In genomic region chr1:184563308-184563707, GRCh38 we compare ENCODE assay signal across 8 cellular contexts.
DNase-seq lines count a peak whose midpoint lies in the region; ATAC-seq and TF ChIP-seq lines count a peak whose summit lies in the region.

No MANE protein-coding gene starts in this region.

- H3K9me2 ChIP-seq in SK-N-SH, result no peaks in the 10 kb centered on the region

- H3K36me3 ChIP-seq in KMS-11 (ENCODE audit: insufficient read depth) (no peaks in the 10 kb centered on the region), SK-N-SH (replicated peaks in 1 of 2; ENCODE audit: control insufficient read depth in 1 of 2, insufficient read depth in 2 of 2, low read length in 1 of 2) (peaks cover 0 to 6% of the 10 kb centered on the region in 2 experiments), aorta (ENCODE audit: control insufficient read depth in 1 of 2, insufficient read depth in 2 of 2, low read length in 1 of 2) (no peaks in the 10 kb centered on the region)

- TF ChIP-seq EP300 in SK-N-SH (IDR thresholded peaks at IDR 0.05; ENCODE audit: borderline replicate concordance in 1 of 2, low read depth in 1 of 2, low read length in 1 of 2), result no peak

- H2AFZ ChIP-seq in KMS-11 (ENCODE audit: low read depth), result no peak overlapping the region
- H2AFZ ChIP-seq in SK-N-SH (ENCODE audit: low read depth), result no peak overlapping the region

- ATAC-seq in left cardiac atrium, result peak; percentile 43 to 64
- peak; percentile 49 for ATAC-seq in aorta (ENCODE audit: low FRiP score)
- ATAC-seq in HG02623 (IDR thresholded peaks at IDR 0.05; ENCODE audit: unreplicated experiment), result no peak

- peak overlapping the region; percentile 84 for H3K4me2 ChIP-seq in KMS-11
- no peak overlapping the region for H3K4me2 ChIP-seq in SK-N-SH

- H3K79me2 ChIP-seq in KMS-11 (ENCODE audit: insufficient read depth, low read depth) (no peaks in the 10 kb centered on the region), SK-N-SH (ENCODE audit: insufficient read depth) (no peaks in the 10 kb centered on the region)

- H3F3A ChIP-seq in SK-N-SH (replicated peaks; ENCODE audit: insufficient read depth), result no peaks in the 10 kb centered on the region

- CTCF ChIA-PET in SK-N-SH (lab: Yijun Ruan, JAX), result interaction anchor here (0.7 to 2.4 kb wide), 31 partner anchors 9 to 509 kb away, joined by 3 to 22 read pairs (median 4); partner anchors contain the start of gene C1orf21

- H3K4me1 ChIP-seq in KMS-11 (ENCODE audit: low read depth, poor library complexity, severe bottlenecking) (peaks cover 97% of the 10 kb centered on the region), SK-N-SH (ENCODE audit: control insufficient read depth in 1 of 2, insufficient read depth in 2 of 2, low read depth in 1 of 2, low read length in 1 of 2) (peaks cover 6 to 7% of the 10 kb centered on the region in 2 experiments; a peak in 3 of 4 replicates), aorta (ENCODE audit: control insufficient read depth in 1 of 2, insufficient read depth in 2 of 2, low read length in 2 of 2) (peaks cover 0 to 11% of the 10 kb centered on the region in 2 donors)

- POLR2A ChIA-PET in SK-N-SH (lab: Yijun Ruan, JAX), result interaction anchor here (1.3 kb wide), 1 partner anchor 176 kb away, joined by 6 read pairs; the partner anchor contains the start of gene C1orf21

- intact Hi-C loops in left cardiac atrium (cut with DNase I), result loop anchor here in 1 of 2 donors (5.0 to 10.0 kb wide), 4 partner anchors 71 to 321 kb away; partner anchors contain the start of gene C1orf21
- intact Hi-C loops in aorta (cut with DNase I), result loop anchor here (5.0 to 10.0 kb wide), 3 partner anchors 176 to 486 kb away; partner anchors contain the start of gene C1orf21 (in 2 of the 2)

- peak; percentile 89 for TF ChIP-seq CTCF in KMS-11 (conservative IDR thresholded peaks at IDR 0.05; ENCODE audit: low read depth, low read length)
- TF ChIP-seq CTCF in SK-N-SH (IDR thresholded peaks at IDR 0.05), result peak; percentile 66

- H3K9ac ChIP-seq in KMS-11 (no peak overlapping the region), SK-N-SH (no peak overlapping the region)

- 74% methylated on average over 1 of the region's 1 CpG for WGBS in SK-N-SH (ENCODE audit: low lambda C conversion rate)
- WGBS in aorta, 2 donors, result 0 to 4% methylated on average over 1 of the region's 1 CpG

- H3K27me3 ChIP-seq in KMS-11 (ENCODE audit: insufficient read depth, low read depth) (no peaks in the 10 kb centered on the region), SK-N-SH (ENCODE audit: insufficient read depth) (no peaks in the 10 kb centered on the region), aorta (ENCODE audit: control insufficient read depth in 1 of 2, insufficient read depth in 2 of 2, low read length in 1 of 2) (no peaks in the 10 kb centered on the region)

- peak; percentile 26 for DNase-seq in AG08395 (ENCODE audit: low spot score)
- peak; percentile 34 for DNase-seq in SK-N-SH
- no peak for DNase-seq in left cardiac atrium
- DNase-seq in aorta, result no peak
- no peak for DNase-seq in mucosa of gallbladder (ENCODE audit: low spot score)
- no peak for DNase-seq in HK-2 (ENCODE audit: unreplicated experiment)

- H3K27ac ChIP-seq in KMS-11, result peak overlapping the region; percentile 19
- H3K27ac ChIP-seq in SK-N-SH (ENCODE audit: low read depth in 2 of 2, low read length in 1 of 2), result no peak overlapping the region
- no peak overlapping the region for H3K27ac ChIP-seq in aorta (ENCODE audit: low read depth in 1 of 2, low read length in 2 of 2)

- no peaks in the 10 kb centered on the region for H4K20me1 ChIP-seq in KMS-11 (ENCODE audit: insufficient read depth)
- no peaks in the 10 kb centered on the region for H4K20me1 ChIP-seq in SK-N-SH (ENCODE audit: insufficient read depth)

- peak overlapping the region; percentile 14 for H3K4me3 ChIP-seq in KMS-11 (IDR thresholded peaks at IDR 0.05; ENCODE audit: insufficient read depth, low read depth, low read length)
- no peak overlapping the region for H3K4me3 ChIP-seq in SK-N-SH (ENCODE audit: low read depth in 2 of 2, low read length in 1 of 2)
- H3K4me3 ChIP-seq in aorta (ENCODE audit: low read length in 2 of 2), result no peak overlapping the region

- no peaks in the 10 kb centered on the region for H3K9me3 ChIP-seq in SK-N-SH
- no peaks in the 10 kb centered on the region for H3K9me3 ChIP-seq in aorta (ENCODE audit: control insufficient read depth, low read length)

- TF ChIP-seq RAD21 in SK-N-SH (IDR thresholded peaks at IDR 0.05; ENCODE audit: low read length), result peak; percentile 87

TF ChIP-seq in SK-N-SH, 30 proteins besides CTCF, POLR2A, EP300 and RAD21:
- TF ChIP-seq SMC3 (IDR thresholded peaks at IDR 0.05; ENCODE audit: low read depth, low read length) (peak; percentile 73), YY1 (IDR thresholded peaks at IDR 0.05; ENCODE audit: low read depth) (no peak), USF1 (IDR thresholded peaks at IDR 0.05; ENCODE audit: borderline replicate concordance, low read depth) (no peak)

Comparison
In these comparisons a context has a peak if more than half of its experiments do, and no peak if none do; other contexts are left out.
1. DNase-seq: peak in AG08395 (single experiment) and SK-N-SH (single experiment); none in left cardiac atrium (single experiment), aorta (0 of 2), mucosa of gallbladder (single experiment) and HK-2 (single experiment).